In the genomic region with DNA sequence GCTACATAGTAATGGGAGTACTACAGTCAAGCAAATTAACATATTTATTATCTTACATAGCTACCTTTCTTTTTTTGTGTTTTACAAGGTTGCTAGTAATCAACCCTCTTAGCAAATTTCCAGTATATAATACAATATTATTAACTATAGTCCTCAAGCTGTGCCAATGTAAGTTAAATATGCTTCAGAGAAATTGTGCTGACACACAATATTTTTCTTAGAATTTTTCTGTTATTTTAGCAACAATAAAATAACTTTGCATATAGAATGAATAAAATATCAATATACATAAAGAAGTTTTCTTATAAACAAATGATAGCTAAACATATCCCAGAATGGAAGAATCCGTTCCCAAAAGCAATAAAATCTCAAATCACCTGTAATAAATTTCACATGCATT, we compare ENCODE assay signal across 30 cellular contexts.
"Had no signal": no experiment of that assay in that cellular context is flagged by ENCODE, and none has a peak within 500 bp of the region (broad histone marks: within the 10 kb centered on the region; RNA-seq: fewer than 3 reads in every experiment).

No MANE protein-coding gene starts in this region.

- H3K4me3 Mint-ChIP-seq: naive thymus-derived CD8-positive, alpha-beta T cell; nephron; neural progenitor cell; stimulated activated effector memory CD8-positive, alpha-beta T cell treated with anti-CD3 and anti-CD28 coated beads, Interleukin-12 subunit alpha, Interleukin-12 subunit beta, amount 100 ng/mL, for 72 hours; stimulated activated naive B cell treated with anti-CD40 and anti-IgM and Interleukin-4, amounts not matched to agents 10 μg/mL and 1 μg/mL and 100 μg/mL, for 72 hours; stimulated activated naive CD8-positive, alpha-beta T cell treated with anti-CD3 and anti-CD28 coated beads, Interleukin-15, Interleukin-2, amounts not matched to agents 100 ng/mL and 50 ng/mL, for 24 hours had no signal

- DNase-seq: naive thymus-derived CD8-positive, alpha-beta T cell; occipital lobe; ovary; posterior cingulate gyrus; psoas muscle; right cardiac atrium; spleen; stimulated activated CD4-positive, alpha-beta T cell treated with anti-CD3 and anti-CD28 coated beads, Interleukin-15, amount 100 ng/mL, for 24 hours; stimulated activated CD4-positive, alpha-beta T cell treated with anti-CD3 and anti-CD28 coated beads, Interleukin-2, amount 100 ng/mL, for 24 hours; stimulated activated CD4-positive, alpha-beta T cell treated with anti-CD3 and anti-CD28 coated beads, Interleukin-2, amount 100 ng/mL, for 48 hours; stimulated activated CD4-positive, alpha-beta T cell treated with anti-CD3 and anti-CD28 coated beads, Interleukin-4, amount 100 ng/mL, for 24 hours; stimulated activated naive B cell treated with anti-CD40 and anti-IgM and Interleukin-4, amounts not matched to agents 10 μg/mL and 1 μg/mL and 100 μg/mL, for 72 hours; stimulated activated naive CD4-positive, alpha-beta T cell treated with Interleukin-2 at 50 U/mL for 16 hours; stomach; thyroid gland; trophoblast cell; upper lobe of left lung had no signal

- FAIRE-seq: urothelium cell line had no signal

- H3K79me2 ChIP-seq: parathyroid adenoma had no signal

- ATAC-seq: naive thymus-derived CD8-positive, alpha-beta T cell; psoas muscle; right cardiac atrium; sciatic nerve; stimulated activated effector memory CD8-positive, alpha-beta T cell treated with anti-CD3 and anti-CD28 coated beads, Interleukin-12 subunit alpha, Interleukin-12 subunit beta, amount 100 ng/mL, for 72 hours; stimulated activated naive B cell treated with anti-CD40 and anti-IgM and Interleukin-4, amounts not matched to agents 10 μg/mL and 1 μg/mL and 100 μg/mL, for 72 hours had no signal

- H3K4me1 Mint-ChIP-seq: naive thymus-derived CD8-positive, alpha-beta T cell; nephron; neural progenitor cell; stimulated activated effector memory CD8-positive, alpha-beta T cell treated with anti-CD3 and anti-CD28 coated beads, Interleukin-12 subunit alpha, Interleukin-12 subunit beta, amount 100 ng/mL, for 72 hours; stimulated activated naive B cell treated with anti-CD40 and anti-IgM and Interleukin-4, amounts not matched to agents 10 μg/mL and 1 μg/mL and 100 μg/mL, for 72 hours had no signal

- H2AFZ ChIP-seq: neural progenitor cell, parathyroid adenoma had no signal

- H3K9me3 Mint-ChIP-seq: nephron, neural progenitor cell had no signal

- H3K27me3 ChIP-seq: neural progenitor cell, ovary, spleen, stomach, thyroid gland, tibial nerve, upper lobe of left lung, vagina had no signal

- H3K27me3 Mint-ChIP-seq: naive thymus-derived CD8-positive, alpha-beta T cell; progenitor cell of endocrine pancreas; stimulated activated naive B cell treated with anti-CD40 and anti-IgM and Interleukin-4, amounts not matched to agents 10 μg/mL and 1 μg/mL and 100 μg/mL, for 72 hours; stimulated activated naive CD8-positive, alpha-beta T cell treated with anti-CD3 and anti-CD28 coated beads, Interleukin-15, Interleukin-2, amounts not matched to agents 100 ng/mL and 50 ng/mL, for 24 hours had no signal

- H3K27ac ChIP-seq: neural progenitor cell, ovary, parathyroid adenoma, psoas muscle, skin epidermis, spleen, stomach, thoracic aorta, thyroid gland, tibial nerve, upper lobe of left lung, vagina had no signal

- H3K4me2 ChIP-seq: neural progenitor cell, smooth muscle cell had no signal

- H3K27ac Mint-ChIP-seq: naive thymus-derived CD8-positive, alpha-beta T cell; nephron; neural progenitor cell; progenitor cell of endocrine pancreas; stimulated activated effector memory CD8-positive, alpha-beta T cell treated with anti-CD3 and anti-CD28 coated beads, Interleukin-12 subunit alpha, Interleukin-12 subunit beta, amount 100 ng/mL, for 72 hours; stimulated activated naive B cell treated with anti-CD40 and anti-IgM and Interleukin-4, amounts not matched to agents 10 μg/mL and 1 μg/mL and 100 μg/mL, for 72 hours; stimulated activated naive CD8-positive, alpha-beta T cell treated with anti-CD3 and anti-CD28 coated beads, Interleukin-15, Interleukin-2, amounts not matched to agents 100 ng/mL and 50 ng/mL, for 24 hours had no signal

- H3K9ac ChIP-seq: neural progenitor cell, parathyroid adenoma had no signal

- H3K36me3 Mint-ChIP-seq: naive thymus-derived CD8-positive, alpha-beta T cell; neural progenitor cell; stimulated activated effector memory CD8-positive, alpha-beta T cell treated with anti-CD3 and anti-CD28 coated beads, Interleukin-12 subunit alpha, Interleukin-12 subunit beta, amount 100 ng/mL, for 72 hours; stimulated activated naive B cell treated with anti-CD40 and anti-IgM and Interleukin-4, amounts not matched to agents 10 μg/mL and 1 μg/mL and 100 μg/mL, for 72 hours had no signal

- H3K36me3 ChIP-seq: neural progenitor cell, ovary, spleen, stomach, thoracic aorta, thyroid gland, tibial nerve, upper lobe of left lung, vagina had no signal

- H3K4me1 ChIP-seq: neural progenitor cell, parathyroid adenoma, psoas muscle, spleen, stomach, thyroid gland, tibial nerve, upper lobe of left lung, vagina had no signal

- H3K4me3 ChIP-seq: neural progenitor cell, ovary, psoas muscle, skin epidermis, smooth muscle cell, spleen, stomach, thoracic aorta, thyroid gland, tibial nerve, upper lobe of left lung, vagina had no signal

- H3K9me3 ChIP-seq: ovary, psoas muscle, spleen, stomach, thoracic aorta, thyroid gland, tibial nerve, upper lobe of left lung, vagina had no signal
